In genomic region chr2:119257198-119257597, GRCh38 we compare ENCODE assay signal across 19 cellular contexts. TPM values are rescaled to one million over a fixed set of nuclear protein-coding genes. Genes with fewer than 3 reads are reported as not detected.
DNase-seq lines count a peak whose midpoint lies in the region; ATAC-seq and TF ChIP-seq lines count a peak whose summit lies in the region.
"Had no signal": no experiment of that assay in that cellular context is flagged by ENCODE, and none has a peak within 500 bp of the region (broad histone marks: within the 10 kb centered on the region; RNA-seq: fewer than 3 reads in every experiment).

No MANE protein-coding gene starts in this region.

- intact Hi-C loops in left ventricle myocardium superior (cut with micrococcal nuclease) (no loop called here), left ventricle myocardium inferior (cut with micrococcal nuclease) (no loop called here), Panc1 (cut with micrococcal nuclease; ENCODE audit: unreplicated experiment) (no loop called here), right lobe of liver (cut with DNase I) (no loop called here)

- no peak overlapping the region for H3K4me3 ChIP-seq in left ventricle myocardium inferior
- H3K4me3 ChIP-seq in Panc1 (ENCODE audit: low read depth in 2 of 2, low read length in 2 of 2) = no peak overlapping the region
- no peak overlapping the region for H3K4me3 ChIP-seq in right lobe of liver
- H3K4me3 ChIP-seq: GM23248, K562, Peyer's patch, SK-N-MC had no signal

- no peak for TF ChIP-seq CTCF in left ventricle myocardium inferior (IDR thresholded peaks at IDR 0.05; ENCODE audit: borderline replicate concordance)
- TF ChIP-seq CTCF in Panc1 (IDR thresholded peaks at IDR 0.05) = no peak
- no peak for TF ChIP-seq CTCF in right lobe of liver (IDR thresholded peaks at IDR 0.05)

- H3K9me3 ChIP-seq in left ventricle myocardium inferior (replicated peaks) (no peaks in the 10 kb centered on the region), Panc1 (ENCODE audit: control insufficient read depth, insufficient read depth, low read depth, low read length) (no peaks in the 10 kb centered on the region), right lobe of liver (no peaks in the 10 kb centered on the region)
- H3K9me3 ChIP-seq: Peyer's patch had no signal

- H3K36me3 ChIP-seq in left ventricle myocardium inferior (no peaks in the 10 kb centered on the region), Panc1 (ENCODE audit: control insufficient read depth, insufficient read depth, low read length) (no peaks in the 10 kb centered on the region; the same call in 1 of the 2 replicates), right lobe of liver (peaks cover 0 to 73% (median 34%) of the 10 kb centered on the region in 4 donors)
- H3K36me3 ChIP-seq: Peyer's patch had no signal

- no peak for TF ChIP-seq POLR2A in right lobe of liver (IDR thresholded peaks at IDR 0.05)

- POLR2A ChIA-PET in Panc1 (lab: Charles Lee) = interaction anchor here (0.6 kb wide), 1 partner anchor 35 kb away, joined by 3 read pairs; no protein-coding TSS in a partner anchor

- in situ Hi-C loops in Panc1 (cut with HindIII; ENCODE audit: low pct_unique_long_range_greater_than_20kb, low sequenced_read_pairs) = no loop called here

- H3K27ac ChIP-seq in left ventricle myocardium inferior (replicated peaks) (no peak overlapping the region), Panc1 (ENCODE audit: low read length) (peak overlapping the region; percentile 23; the same call in 1 of the 2 replicates), right lobe of liver (no peak overlapping the region)
- H3K27ac ChIP-seq: C4-2B, Peyer's patch, SK-N-MC had no signal

- ATAC-seq in left ventricle myocardium superior = peak; percentile 91
- ATAC-seq in Panc1 = no peak
- no peak for ATAC-seq in right lobe of liver
- no peak for ATAC-seq in GM18909 (IDR thresholded peaks at IDR 0.05; ENCODE audit: poor library complexity, unreplicated experiment)
- ATAC-seq in GM21825 (IDR thresholded peaks at IDR 0.05; ENCODE audit: unreplicated experiment) = no peak
- ATAC-seq: K562 had no signal

- CTCF ChIA-PET in Panc1 (lab: Charles Lee) = no interaction called here

- BruUV-seq in Panc1 (replicated peaks; lab: Mats Ljungman, UMichigan) = no TSS peak

- H3K4me1 ChIP-seq in left ventricle myocardium inferior = peaks cover 32% of the 10 kb centered on the region
- H3K4me1 ChIP-seq in Panc1 (ENCODE audit: control insufficient read depth, insufficient read depth, low read length) = peaks cover 56% of the 10 kb centered on the region
- no peaks in the 10 kb centered on the region for H3K4me1 ChIP-seq in right lobe of liver
- H3K4me1 ChIP-seq: Peyer's patch had no signal

- DNase-seq in left ventricle myocardium superior (no peak), left ventricle myocardium inferior (no peak), Panc1 (ENCODE audit: low read depth, low spot score) (no peak), islet precursor cell (peak; percentile 48), right lobe of liver (no peak)
- DNase-seq: ACHN, DND-41, GM23248, NCI-H1105 treated with DMSO at 0.1 percent for 48 hours, NCI-H1694, NCI-H2081 treated with DMSO at 0.1 percent for 48 hours, NCI-H446 treated with DMSO at 0.1 percent for 48 hours, NCI-H69, Peyer's patch had no signal

- WGBS in right lobe of liver (ENCODE audit: insufficient coverage, low coverage, low lambda C conversion rate, missing lambda C conversion rate) = 91% methylated on average over 6 of the region's 9 CpGs

- no peaks in the 10 kb centered on the region for H3K27me3 ChIP-seq in left ventricle myocardium inferior (ENCODE audit: low read depth)
- no peaks in the 10 kb centered on the region for H3K27me3 ChIP-seq in Panc1 (ENCODE audit: control insufficient read depth, insufficient read depth, low read length)
- no peaks in the 10 kb centered on the region for H3K27me3 ChIP-seq in right lobe of liver
- H3K27me3 ChIP-seq: Peyer's patch had no signal

RNA-seq across cellular contexts. Expression of gene STEAP3, which starts 33.6 kb away (rescaled TPM):
- 11.8 TPM for total RNA-seq in left ventricle myocardium superior
- 7.1 TPM for total RNA-seq in left ventricle myocardium inferior
- total RNA-seq in Panc1 (2021; ENCODE audit: unreplicated experiment) = 44.8 TPM
- 57.3 TPM for polyA plus RNA-seq in Panc1 (2012; ENCODE audit: insufficient read length)
- total RNA-seq in right lobe of liver = 100 to 1,000 TPM; 118 to 165 (median 131) TPM
